Comparison of ENCODE assay signal across 12 cellular contexts in genomic region chr19:13031917-13032623, GRCh38. TPM values are rescaled to one million over a fixed set of nuclear protein-coding genes. Genes with fewer than 3 reads are reported as not detected.
DNase-seq lines count a peak whose midpoint lies in the region; ATAC-seq, FAIRE-seq and TF ChIP-seq lines count a peak whose summit lies in the region.
"Had no signal": no experiment of that assay in that cellular context is flagged by ENCODE, and none has a peak within 500 bp of the region (broad histone marks: within the 10 kb centered on the region; RNA-seq: fewer than 3 reads in every experiment).

No MANE protein-coding gene starts in this region.

- peaks cover 96% of the 10 kb centered on the region for H3K4me1 ChIP-seq in psoas muscle
- H3K4me1 ChIP-seq in smooth muscle cell (ENCODE audit: low read depth) = peaks cover 15% of the 10 kb centered on the region

- WGBS in psoas muscle, 3 donors = 18 to 41% (median 33%) methylated on average over 11 to 12 of the region's 12 CpGs
- 66% methylated on average over 12 of the region's 12 CpGs for WGBS in smooth muscle cell (ENCODE audit: low lambda C conversion rate)

- DNase-seq in DMS79 (lab: John Stamatoyannopoulos, UW) (peak; percentile 40), RWPE1 (ENCODE audit: low spot score) (no peak), foreskin fibroblast (peak; percentile 67 to 82), psoas muscle (peak; percentile 60 to 77), frontal cortex (ENCODE audit: low spot score in 2 of 2) (no peak), OCI-M2 (lab: John Stamatoyannopoulos, UW; ENCODE audit: unreplicated experiment) (no peak), smooth muscle cell (lab: John Stamatoyannopoulos, UW; ENCODE audit: unreplicated experiment) (no peak)
- DNase-seq: activated effector memory CD4-positive, alpha-beta T cell treated with anti-CD3 and anti-CD28 coated beads, Interleukin-2, amount 50 U/mL, for 16 hours; GF-D8; NK-92 treated with Interleukin-12 subunit alpha and Interleukin-12 subunit beta, amount 100 ng/mL, for 24 hours had no signal

- H3K27me3 ChIP-seq in psoas muscle (ENCODE audit: insufficient read depth in 3 of 3, low read length in 2 of 3) (no peaks in the 10 kb centered on the region), smooth muscle cell (ENCODE audit: low read depth) (peaks cover 36% of the 10 kb centered on the region)

- no peaks in the 10 kb centered on the region for H3K9me3 ChIP-seq in psoas muscle
- no peaks in the 10 kb centered on the region for H3K9me3 ChIP-seq in smooth muscle cell (replicated peaks; ENCODE audit: low read depth)

- H3K4me3 ChIP-seq in foreskin fibroblast (ENCODE audit: low read depth in 1 of 2, low read length in 2 of 2) (peak overlapping the region in 1 of 2 donors; percentile 29), psoas muscle (peak overlapping the region; percentile 29), smooth muscle cell (no peak overlapping the region)

- no peak overlapping the region for H3K9ac ChIP-seq in smooth muscle cell (ENCODE audit: low read depth)

- CTCF ChIA-PET in RWPE1 (lab: Yijun Ruan, JAX) = interaction anchor here (0.7 to 1.2 kb wide), 7 partner anchors 23 to 249 kb away, joined by 3 to 5 read pairs (median 4); no protein-coding TSS in a partner anchor

- no peaks in the 10 kb centered on the region for H3K79me2 ChIP-seq in smooth muscle cell (ENCODE audit: low read depth)

- intact Hi-C loops in psoas muscle (cut with DNase I) = loop anchor here (2.0 to 5.0 kb wide), 4 partner anchors 29 to 47 kb away; partner anchors contain the start of gene NFIX (in 1 of the 2)

- H3K27ac ChIP-seq in RWPE1 (peak overlapping the region; percentile 77), psoas muscle (peak overlapping the region; percentile 99), smooth muscle cell (ENCODE audit: low read depth) (no peak overlapping the region)

- TF ChIP-seq CTCF in RWPE1 (conservative IDR thresholded peaks at IDR 0.05; ENCODE audit: low read depth) (no peak), foreskin fibroblast (IDR thresholded peaks at IDR 0.05; ENCODE audit: low read depth, low read length) (no peak), psoas muscle (IDR thresholded peaks at IDR 0.05) (no peak), smooth muscle cell (IDR thresholded peaks at IDR 0.05; ENCODE audit: borderline replicate concordance, insufficient read depth, poor library complexity, severe bottlenecking) (no peak)

- H3F3A ChIP-seq in smooth muscle cell (ENCODE audit: low read depth) = no peaks in the 10 kb centered on the region

- no peak overlapping the region for H3K4me2 ChIP-seq in smooth muscle cell

- POLR2A ChIA-PET in RWPE1 (lab: Yijun Ruan, JAX; ENCODE audit: low non-redundant PET) = no interaction called here

- no peak for FAIRE-seq in frontal cortex (lab: Jason Lieb, UNC)

- H2AFZ ChIP-seq in smooth muscle cell (ENCODE audit: low read depth) = no peak overlapping the region

- no peaks in the 10 kb centered on the region for H4K20me1 ChIP-seq in smooth muscle cell (ENCODE audit: low read depth)

- H3K36me3 ChIP-seq in psoas muscle (ENCODE audit: insufficient read depth in 1 of 2, low read depth in 1 of 2) (peaks cover 0 to 9% of the 10 kb centered on the region in 2 donors), smooth muscle cell (ENCODE audit: low read depth) (no peaks in the 10 kb centered on the region)

- ATAC-seq in psoas muscle (peak; percentile 66 to 75 (median 72)), HG03108 (IDR thresholded peaks at IDR 0.05; ENCODE audit: unreplicated experiment) (no peak)
- ATAC-seq: stimulated activated effector memory CD8-positive, alpha-beta T cell treated with anti-CD3 and anti-CD28 coated beads, Interleukin-12 subunit alpha, Interleukin-12 subunit beta, amount 100 ng/mL, for 72 hours had no signal

RNA-seq across cellular contexts. Expression of gene NFIX, which starts 36.8 kb away (rescaled TPM):
- total RNA-seq in psoas muscle (100 to 1,000 TPM; 220 to 347 (median 268) TPM), frontal cortex (41.6 TPM), smooth muscle cell (2.3 TPM in 2 replicates)
- polyA plus RNA-seq in psoas muscle (100 to 1,000 TPM in 1 of 3 donors, 10 to 100 TPM in 2; 22.2 to 158 (median 43.8) TPM), smooth muscle cell (1.8 and 1.9 TPM in 2 replicates)

Comparison
In these comparisons a context has a peak if more than half of its experiments do, and no peak if none do; other contexts are left out.
1. DNase-seq: peak in DMS79 (single experiment), foreskin fibroblast (2 of 2) and psoas muscle (2 of 2); none in RWPE1 (single experiment), frontal cortex (0 of 2), OCI-M2 (single experiment) and smooth muscle cell (single experiment).
2. RNA of gene NFIX, which starts 36.8 kb away (total RNA-seq): 220 to 347 TPM in psoas muscle and 41.6 TPM in frontal cortex (single experiment); 2.3 TPM in smooth muscle cell; every median in the first group is over 10 times any median in the second.